Comparison of ENCODE assay signal across 26 cellular contexts in genomic region chr17:78301821-78302213, GRCh38.
"Had no signal": no experiment of that assay in that cellular context is flagged by ENCODE, and none has a peak within 500 bp of the region (broad histone marks: within the 10 kb centered on the region; RNA-seq: fewer than 3 reads in every experiment).

No MANE protein-coding gene starts in this region.

- H3K4me2 ChIP-seq: KMS-11 had no signal

- H3K27me3 ChIP-seq: Peyer's patch had no signal

- H3K4me3 Mint-ChIP-seq: activated B cell treated with CpG ODN at 0.5 μM for 24 hours; activated CD4-positive, alpha-beta T cell treated with anti-CD3 and anti-CD28 coated beads, Interleukin-2, amount 10 ng/mL, durations not matched to agents 24 days and 14 days; activated naive CD4-positive, alpha-beta T cell treated with anti-CD3 and anti-CD28 coated beads, Interleukin-2, amount 10 ng/mL, durations not matched to agents 7 days and 5 days; activated naive CD8-positive, alpha-beta T cell treated with anti-CD3 and anti-CD28 coated beads for 36 hours; IgD-negative memory B cell had no signal

- H3K27ac ChIP-seq: KMS-11, Peyer's patch had no signal

- H3K36me3 ChIP-seq: Peyer's patch had no signal

- H3K27me3 Mint-ChIP-seq: activated B cell treated with CpG ODN at 0.5 μM for 24 hours; activated CD4-positive, alpha-beta T cell treated with anti-CD3 and anti-CD28 coated beads, Interleukin-2, amount 10 ng/mL, durations not matched to agents 24 days and 14 days; activated naive CD8-positive, alpha-beta T cell treated with anti-CD3 and anti-CD28 coated beads for 36 hours; T-cell had no signal

- H3K4me3 ChIP-seq: Peyer's patch had no signal

- H3K4me1 Mint-ChIP-seq: activated B cell treated with CpG ODN at 0.5 μM for 24 hours; activated naive CD8-positive, alpha-beta T cell treated with anti-CD3 and anti-CD28 coated beads for 36 hours had no signal

- H3K4me1 ChIP-seq: Peyer's patch had no signal

- H3K36me3 Mint-ChIP-seq: activated naive CD8-positive, alpha-beta T cell treated with anti-CD3 and anti-CD28 coated beads for 36 hours; IgD-negative memory B cell; T-cell had no signal

- H3K9ac ChIP-seq: KMS-11 had no signal

- DNase-seq: activated B cell treated with CpG ODN at 0.5 μM for 24 hours; activated CD4-positive, alpha-beta T cell treated with anti-CD3 and anti-CD28 coated beads for 1 hour; activated CD4-positive, alpha-beta T cell treated with anti-CD3 and anti-CD28 coated beads, Interleukin-2, amount 10 ng/mL, durations not matched to agents 24 days and 14 days; activated CD4-positive, alpha-beta T cell treated with anti-CD3 and anti-CD28 coated beads, Interleukin-2, amount 50 U/mL, for 48 hours; activated gamma-delta T cell treated with Interleukin-2 at 50 U/mL for 16 hours; activated naive CD4-positive, alpha-beta T cell treated with anti-CD3 and anti-CD28 coated beads, Interleukin-2, amount 10 ng/mL, durations not matched to agents 7 days and 5 days; activated naive CD8-positive, alpha-beta T cell treated with anti-CD3 and anti-CD28 coated beads for 36 hours; caudate nucleus; NCI-H1092; NCI-H1417 treated with DMSO at 0.1 percent for 48 hours; NCI-H1694; NCI-H2029; NCI-H2107; NCI-H345; NCI-H510A; NCI-H526 treated with DMSO at 0.1 percent for 48 hours; NCI-H82; Peyer's patch; SIG-M5; T-cell; T-helper 2 cell; T1000 had no signal

- H3K27ac Mint-ChIP-seq: activated B cell treated with CpG ODN at 0.5 μM for 24 hours; activated naive CD8-positive, alpha-beta T cell treated with anti-CD3 and anti-CD28 coated beads for 36 hours; activated T-helper 2 cell treated with anti-CD3 and anti-CD28 coated beads, Interferon-gamma antibody, Interleukin-2, Interleukin-4, amounts not matched to agents 10 μg/mL and 5 μg/mL and 100 μg/mL, durations not matched to agents 14 hours and 24 hours and 36 hours; IgD-negative memory B cell; T-cell had no signal

- FAIRE-seq: TTC549 had no signal
